21 cellular contexts compared by ENCODE assay signal in genomic region chr20:47926731-47927130, GRCh38.
"Had no signal": no experiment of that assay in that cellular context is flagged by ENCODE, and none has a peak within 500 bp of the region (broad histone marks: within the 10 kb centered on the region; RNA-seq: fewer than 3 reads in every experiment).

No MANE protein-coding gene starts in this region.

- H3K27me3 ChIP-seq: adrenal gland, cardiac muscle cell, neural progenitor cell had no signal

- H3K36me3 Mint-ChIP-seq: activated naive CD4-positive, alpha-beta T cell treated with anti-CD3 and anti-CD28 coated beads, Interleukin-2, amount 50 U/mL, for 72 hours; neural progenitor cell had no signal

- H3K9me3 Mint-ChIP-seq: activated naive CD4-positive, alpha-beta T cell treated with anti-CD3 and anti-CD28 coated beads, Interleukin-2, amount 50 U/mL, for 72 hours; activated T-helper 1 cell treated with anti-CD3 and anti-CD28 coated beads, Interleukin-12 subunit alpha, Interleukin-12 subunit beta, Interleukin-2, Interleukin-4 antibody, amounts not matched to agents 30 ng/mL and 10 ng/mL and 1 ng/mL, durations not matched to agents 14 hours and 24 hours and 36 hours; dendritic cell treated with granulocyte-macrophage colony-stimulating factor and Interleukin-4, amounts not matched to agents 40 ng/mL and 50 ng/mL, for 4 days had no signal

- ATAC-seq: activated naive CD4-positive, alpha-beta T cell treated with anti-CD3 and anti-CD28 coated beads, Interleukin-2, amount 50 U/mL, for 72 hours had no signal

- H3K4me1 ChIP-seq: adrenal gland, left ventricle myocardium inferior, neural progenitor cell, prostate gland, right atrium auricular region had no signal

- H3K4me3 ChIP-seq: adrenal gland, cardiac muscle cell, left ventricle myocardium inferior, neural progenitor cell, prostate gland, right atrium auricular region, skin epidermis, stomach had no signal

- H3K27ac Mint-ChIP-seq: activated naive CD4-positive, alpha-beta T cell treated with anti-CD3 and anti-CD28 coated beads, Interleukin-2, amount 50 U/mL, for 72 hours; activated T-helper 1 cell treated with anti-CD3 and anti-CD28 coated beads, Interleukin-12 subunit alpha, Interleukin-12 subunit beta, Interleukin-2, Interleukin-4 antibody, amounts not matched to agents 30 ng/mL and 10 ng/mL and 1 ng/mL, durations not matched to agents 14 hours and 24 hours and 36 hours; dendritic cell treated with granulocyte-macrophage colony-stimulating factor and Interleukin-4, amounts not matched to agents 40 ng/mL and 50 ng/mL, for 4 days had no signal

- H3K27ac ChIP-seq: adrenal gland, cardiac muscle cell, left ventricle myocardium inferior, neural progenitor cell, right atrium auricular region, stomach, WERI-Rb-1 had no signal

- DNase-seq: activated CD4-positive, alpha-beta T cell treated with anti-CD3 and anti-CD28 coated beads for 1 hour; activated CD4-positive, alpha-beta T cell treated with anti-CD3 and anti-CD28 coated beads, Interleukin-2, amount 50 U/mL, for 4 hours; activated gamma-delta T cell treated with Interleukin-2 at 50 U/mL for 16 hours; adrenal gland; effector CD8-positive, alpha-beta T cell; head of caudate nucleus; left ventricle myocardium inferior; stimulated activated CD4-positive, alpha-beta T cell treated with anti-CD3 and anti-CD28 coated beads, Interleukin-15, amount 100 ng/mL, for 24 hours; stimulated activated CD4-positive, alpha-beta T cell treated with anti-CD3 and anti-CD28 coated beads, Interleukin-2, amount 100 ng/mL, for 48 hours; stomach; SW 1271; T-helper 2 cell; WERI-Rb-1 had no signal

- H3K36me3 ChIP-seq: adrenal gland, cardiac muscle cell, left ventricle myocardium inferior, neural progenitor cell, prostate gland, right atrium auricular region, stomach, WERI-Rb-1 had no signal

- H3K4me2 ChIP-seq: neural progenitor cell had no signal

- H3K9me3 ChIP-seq: adrenal gland, left ventricle myocardium inferior, prostate gland, right atrium auricular region, stomach had no signal

- H3K4me3 Mint-ChIP-seq: activated T-helper 1 cell treated with anti-CD3 and anti-CD28 coated beads, Interleukin-12 subunit alpha, Interleukin-12 subunit beta, Interleukin-2, Interleukin-4 antibody, amounts not matched to agents 30 ng/mL and 10 ng/mL and 1 ng/mL, durations not matched to agents 14 hours and 24 hours and 36 hours; dendritic cell treated with granulocyte-macrophage colony-stimulating factor and Interleukin-4, amounts not matched to agents 40 ng/mL and 50 ng/mL, for 4 days; neural progenitor cell had no signal

- H2AFZ ChIP-seq: neural progenitor cell had no signal

- H3K9ac ChIP-seq: neural progenitor cell had no signal
